In genomic region chr9:2966846-2967372, GRCh38 we compare ENCODE assay signal across 20 cellular contexts.
DNase-seq lines count a peak whose midpoint lies in the region; ATAC-seq and TF ChIP-seq lines count a peak whose summit lies in the region.
"Had no signal": no experiment of that assay in that cellular context is flagged by ENCODE, and none has a peak within 500 bp of the region (broad histone marks: within the 10 kb centered on the region; RNA-seq: fewer than 3 reads in every experiment).

No MANE protein-coding gene starts in this region.

- H3K36me3 Mint-ChIP-seq in glutamatergic neuron (ENCODE audit: unreplicated experiment) = peaks cover under 1% of the 10 kb centered on the region

- no peak overlapping the region for H3K18ac ChIP-seq in neuronal stem cell (ENCODE audit: low read length)

- no peak overlapping the region for H4K8ac ChIP-seq in neuronal stem cell (ENCODE audit: low read depth, low read length)

- H3K14ac ChIP-seq in neuronal stem cell (ENCODE audit: low read length) = no peak overlapping the region

- H2AK5ac ChIP-seq in neuronal stem cell (ENCODE audit: low read depth, low read length) = no peak overlapping the region

- H3K79me1 ChIP-seq in neuronal stem cell (ENCODE audit: low read depth, low read length) = no peaks in the 10 kb centered on the region

- no peak overlapping the region for H2BK12ac ChIP-seq in neuronal stem cell (ENCODE audit: low read length)

- H3K9ac ChIP-seq in neuronal stem cell (ENCODE audit: low read depth, low read length, poor library complexity) = no peak overlapping the region

- H2BK120ac ChIP-seq in neuronal stem cell (ENCODE audit: low read depth, low read length) = no peak overlapping the region

- H2BK15ac ChIP-seq in neuronal stem cell (ENCODE audit: low read length) = no peak overlapping the region

- WGBS in neuronal stem cell (ENCODE audit: extremely low coverage in 2 of 2, insufficient read length in 2 of 2, insufficient replicate concordance in 1 of 2), 2 donors = no CpG with 5 or more reads among the region's 8 CpGs

- no peak for TF ChIP-seq CTCF in glutamatergic neuron (IDR thresholded peaks at IDR 0.05; ENCODE audit: partially characterized antibody, unreplicated experiment)

- H3K9me3 Mint-ChIP-seq in glutamatergic neuron (ENCODE audit: unreplicated experiment) = peaks cover 5% of the 10 kb centered on the region
- H3K9me3 Mint-ChIP-seq: CD4-positive, alpha-beta T cell had no signal

- no peak for ATAC-seq in GM18870 (IDR thresholded peaks at IDR 0.05; ENCODE audit: unreplicated experiment)
- ATAC-seq: GM12878, HCT116 had no signal

- H3K27ac Mint-ChIP-seq in glutamatergic neuron (ENCODE audit: unreplicated experiment) = peak overlapping the region; percentile 35
- H3K27ac Mint-ChIP-seq: CD4-positive, alpha-beta T cell had no signal

- DNase-seq in COLO829 (ENCODE audit: low spot score) (peak; percentile 5), NCI-H69 (lab: John Stamatoyannopoulos, UW) (peak; percentile 87), glutamatergic neuron (no peak), neuronal stem cell (ENCODE audit: low spot score) (no peak), GF-D8 (lab: John Stamatoyannopoulos, UW) (no peak), islet precursor cell (no peak), GDM1 (lab: John Stamatoyannopoulos, UW) (no peak)
- DNase-seq: ACHN; Calu3; CD4-positive, alpha-beta T cell; DMS79; NCI-H1105 treated with DMSO at 0.1 percent for 48 hours; NCI-H2029; NCI-H2227 treated with DMSO at 0.1 percent for 48 hours; NCI-H524 treated with DMSO at 0.1 percent for 48 hours; SIG-M5 had no signal

- H3K9me3 ChIP-seq in neuronal stem cell (replicated peaks in 1 of 2; ENCODE audit: control insufficient read depth in 2 of 2, insufficient read depth in 1 of 2, low read depth in 1 of 2, low read length in 2 of 2) = peaks cover 4 to 5% of the 10 kb centered on the region in 2 donors

- no peak overlapping the region for H3K4me3 Mint-ChIP-seq in glutamatergic neuron (ENCODE audit: unreplicated experiment)
- H3K4me3 Mint-ChIP-seq: CD4-positive, alpha-beta T cell had no signal

- no peak overlapping the region for H3K4ac ChIP-seq in neuronal stem cell (ENCODE audit: low read length)

- H4K91ac ChIP-seq in neuronal stem cell (ENCODE audit: low read depth, low read length, poor library complexity) = no peak overlapping the region

- no peak overlapping the region for H3K27ac ChIP-seq in neuronal stem cell (replicated peaks; ENCODE audit: low read length)
- H3K27ac ChIP-seq: HL-60 had no signal

- no peak overlapping the region for H3K4me2 ChIP-seq in neuronal stem cell (ENCODE audit: insufficient read depth, low read length, poor library complexity, severe bottlenecking)

- H3K4me3 ChIP-seq in neuronal stem cell (ENCODE audit: low read length in 2 of 2) = no peak overlapping the region
- H3K4me3 ChIP-seq: GM12878 had no signal

- H2BK5ac ChIP-seq in neuronal stem cell (ENCODE audit: low read length) = no peak overlapping the region

- H3K4me1 Mint-ChIP-seq in glutamatergic neuron (ENCODE audit: low read depth, unreplicated experiment) = peaks cover 15% of the 10 kb centered on the region

- peaks cover 1 to 22% of the 10 kb centered on the region in 2 donors for H3K4me1 ChIP-seq in neuronal stem cell (ENCODE audit: control insufficient read depth in 2 of 2, insufficient read depth in 1 of 2, low read depth in 1 of 2, low read length in 2 of 2)

- H3K36me3 ChIP-seq in neuronal stem cell (replicated peaks in 1 of 2; ENCODE audit: control insufficient read depth in 2 of 2, insufficient read depth in 2 of 2, low read length in 2 of 2) = peaks cover 0 to 2% of the 10 kb centered on the region in 2 donors

- H3K27me3 Mint-ChIP-seq in glutamatergic neuron (ENCODE audit: unreplicated experiment) = peaks cover 3% of the 10 kb centered on the region

- H3K27me3 ChIP-seq in neuronal stem cell (ENCODE audit: control insufficient read depth in 3 of 3, insufficient read depth in 3 of 3, low read depth in 1 of 3, low read length in 3 of 3) = no peaks in the 10 kb centered on the region

- H2AFZ ChIP-seq in neuronal stem cell (ENCODE audit: low read length) = peak overlapping the region; percentile 47

- H3K23ac ChIP-seq in neuronal stem cell (ENCODE audit: low read depth, low read length, poor library complexity) = no peak overlapping the region

Comparison
In these comparisons a context has a peak if more than half of its experiments do, and no peak if none do; other contexts are left out.
1. DNase-seq: peak in COLO829 (single experiment) and NCI-H69 (single experiment); none in glutamatergic neuron (single experiment), neuronal stem cell (single experiment), GF-D8 (single experiment), islet precursor cell (single experiment) and GDM1 (single experiment).